Comparison of ENCODE assay signal across 1 cellular context in the genomic region with DNA sequence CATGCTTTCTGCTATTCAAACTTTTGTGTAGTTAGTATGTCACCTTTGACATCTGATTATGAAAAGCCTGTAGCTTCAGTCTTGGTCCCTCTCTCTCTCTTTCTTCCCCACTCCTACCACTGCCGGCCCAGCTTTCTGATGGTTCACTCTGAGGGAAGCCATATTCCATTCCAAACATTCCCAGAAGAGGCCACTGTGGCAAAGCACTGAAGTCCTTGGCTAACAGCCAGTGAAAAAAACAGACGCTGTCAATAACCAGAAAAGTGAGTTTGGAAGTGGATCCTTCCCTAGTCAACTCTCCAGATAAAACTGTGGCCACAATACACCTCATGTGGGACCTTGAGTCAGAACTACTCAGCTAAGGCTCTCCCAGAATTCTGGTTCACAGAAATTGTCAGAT.
TF ChIP-seq lines count a peak whose summit lies in the region.

No MANE protein-coding gene starts in this region.

TF ChIP-seq in GM23338, 12 proteins besides CTCF, POLR2A, EP300 and RAD21 (continued from another document):
- TF ChIP-seq, protein P1, sequence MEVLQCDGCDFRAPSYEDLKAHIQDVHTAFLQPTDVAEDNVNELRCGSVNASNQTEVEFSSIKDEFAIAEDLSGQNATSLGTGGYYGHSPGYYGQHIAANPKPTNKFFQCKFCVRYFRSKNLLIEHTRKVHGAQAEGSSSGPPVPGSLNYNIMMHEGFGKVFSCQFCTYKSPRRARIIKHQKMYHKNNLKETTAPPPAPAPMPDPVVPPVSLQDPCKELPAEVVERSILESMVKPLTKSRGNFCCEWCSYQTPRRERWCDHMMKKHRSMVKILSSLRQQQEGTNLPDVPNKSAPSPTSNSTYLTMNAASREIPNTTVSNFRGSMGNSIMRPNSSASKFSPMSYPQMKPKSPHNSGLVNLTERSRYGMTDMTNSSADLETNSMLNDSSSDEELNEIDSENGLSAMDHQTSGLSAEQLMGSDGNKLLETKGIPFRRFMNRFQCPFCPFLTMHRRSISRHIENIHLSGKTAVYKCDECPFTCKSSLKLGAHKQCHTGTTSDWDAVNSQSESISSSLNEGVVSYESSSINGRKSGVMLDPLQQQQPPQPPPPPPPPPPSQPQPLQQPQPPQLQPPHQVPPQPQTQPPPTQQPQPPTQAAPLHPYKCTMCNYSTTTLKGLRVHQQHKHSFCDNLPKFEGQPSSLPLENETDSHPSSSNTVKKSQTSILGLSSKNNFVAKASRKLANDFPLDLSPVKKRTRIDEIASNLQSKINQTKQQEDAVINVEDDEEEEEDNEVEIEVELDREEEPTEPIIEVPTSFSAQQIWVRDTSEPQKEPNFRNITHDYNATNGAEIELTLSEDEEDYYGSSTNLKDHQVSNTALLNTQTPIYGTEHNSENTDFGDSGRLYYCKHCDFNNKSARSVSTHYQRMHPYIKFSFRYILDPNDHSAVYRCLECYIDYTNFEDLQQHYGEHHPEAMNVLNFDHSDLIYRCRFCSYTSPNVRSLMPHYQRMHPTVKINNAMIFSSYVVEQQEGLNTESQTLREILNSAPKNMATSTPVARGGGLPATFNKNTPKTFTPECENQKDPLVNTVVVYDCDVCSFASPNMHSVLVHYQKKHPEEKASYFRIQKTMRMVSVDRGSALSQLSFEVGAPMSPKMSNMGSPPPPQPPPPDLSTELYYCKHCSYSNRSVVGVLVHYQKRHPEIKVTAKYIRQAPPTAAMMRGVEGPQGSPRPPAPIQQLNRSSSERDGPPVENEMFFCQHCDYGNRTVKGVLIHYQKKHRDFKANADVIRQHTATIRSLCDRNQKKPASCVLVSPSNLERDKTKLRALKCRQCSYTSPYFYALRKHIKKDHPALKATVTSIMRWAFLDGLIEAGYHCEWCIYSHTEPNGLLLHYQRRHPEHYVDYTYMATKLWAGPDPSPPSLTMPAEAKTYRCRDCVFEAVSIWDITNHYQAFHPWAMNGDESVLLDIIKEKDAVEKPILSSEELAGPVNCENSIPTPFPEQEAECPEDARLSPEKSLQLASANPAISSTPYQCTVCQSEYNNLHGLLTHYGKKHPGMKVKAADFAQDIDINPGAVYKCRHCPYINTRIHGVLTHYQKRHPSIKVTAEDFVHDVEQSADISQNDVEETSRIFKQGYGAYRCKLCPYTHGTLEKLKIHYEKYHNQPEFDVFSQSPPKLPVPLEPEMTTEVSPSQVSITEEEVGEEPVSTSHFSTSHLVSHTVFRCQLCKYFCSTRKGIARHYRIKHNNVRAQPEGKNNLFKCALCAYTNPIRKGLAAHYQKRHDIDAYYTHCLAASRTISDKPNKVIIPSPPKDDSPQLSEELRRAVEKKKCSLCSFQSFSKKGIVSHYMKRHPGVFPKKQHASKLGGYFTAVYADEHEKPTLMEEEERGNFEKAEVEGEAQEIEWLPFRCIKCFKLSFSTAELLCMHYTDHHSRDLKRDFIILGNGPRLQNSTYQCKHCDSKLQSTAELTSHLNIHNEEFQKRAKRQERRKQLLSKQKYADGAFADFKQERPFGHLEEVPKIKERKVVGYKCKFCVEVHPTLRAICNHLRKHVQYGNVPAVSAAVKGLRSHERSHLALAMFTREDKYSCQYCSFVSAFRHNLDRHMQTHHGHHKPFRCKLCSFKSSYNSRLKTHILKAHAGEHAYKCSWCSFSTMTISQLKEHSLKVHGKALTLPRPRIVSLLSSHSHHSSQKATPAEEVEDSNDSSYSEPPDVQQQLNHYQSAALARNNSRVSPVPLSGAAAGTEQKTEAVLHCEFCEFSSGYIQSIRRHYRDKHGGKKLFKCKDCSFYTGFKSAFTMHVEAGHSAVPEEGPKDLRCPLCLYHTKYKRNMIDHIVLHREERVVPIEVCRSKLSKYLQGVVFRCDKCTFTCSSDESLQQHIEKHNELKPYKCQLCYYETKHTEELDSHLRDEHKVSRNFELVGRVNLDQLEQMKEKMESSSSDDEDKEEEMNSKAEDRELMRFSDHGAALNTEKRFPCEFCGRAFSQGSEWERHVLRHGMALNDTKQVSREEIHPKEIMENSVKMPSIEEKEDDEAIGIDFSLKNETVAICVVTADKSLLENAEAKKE (CRISPR knock-in tag; IDR thresholded peaks at IDR 0.05): no peak
- TF ChIP-seq JUNB (IDR thresholded peaks at IDR 0.05; ENCODE audit: unreplicated experiment): no peak
- TF ChIP-seq CREB1 (CRISPR knock-in tag; IDR thresholded peaks at IDR 0.05; ENCODE audit: low read depth): no peak
- no peak for TF ChIP-seq STAT1 (IDR thresholded peaks at IDR 0.05; ENCODE audit: unreplicated experiment)
- TF ChIP-seq POLR2AphosphoS5 (IDR thresholded peaks at IDR 0.05; ENCODE audit: low read depth): no peak
- no peak for TF ChIP-seq EZH2phosphoT487 (IDR thresholded peaks at IDR 0.05; ENCODE audit: unreplicated experiment)
- TF ChIP-seq EZH2 (IDR thresholded peaks at IDR 0.05; ENCODE audit: low read depth, unreplicated experiment): no peak
TF ChIP-seq in GM23338: peak in this region for 0.
